ENCODE assay signal across 1 cellular context in the genomic region with DNA sequence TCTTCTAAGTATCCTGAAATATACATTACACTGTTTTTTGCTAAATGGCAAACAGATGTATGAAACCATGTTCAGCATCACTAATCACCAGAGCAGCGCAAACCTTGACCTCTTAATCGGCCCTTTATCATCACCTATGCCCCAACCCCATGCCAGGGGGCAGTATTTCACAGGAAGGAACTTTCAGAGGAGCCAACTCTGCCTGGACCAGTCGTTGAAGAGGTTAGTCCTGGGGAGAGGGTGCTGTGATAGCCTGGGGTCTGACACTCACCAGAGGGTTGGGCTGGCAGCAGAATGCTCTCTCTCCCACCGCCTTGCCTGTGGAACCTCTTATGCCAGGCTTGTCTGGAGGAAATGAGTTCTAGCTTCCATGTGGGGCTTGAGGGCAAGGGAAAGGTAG.
TF ChIP-seq lines count a peak whose summit lies in the region.

No MANE protein-coding gene starts in this region.

TF ChIP-seq in SK-N-SH, 30 proteins besides CTCF, POLR2A, EP300 and RAD21 (continued from another document):
- TF ChIP-seq, protein P1, sequence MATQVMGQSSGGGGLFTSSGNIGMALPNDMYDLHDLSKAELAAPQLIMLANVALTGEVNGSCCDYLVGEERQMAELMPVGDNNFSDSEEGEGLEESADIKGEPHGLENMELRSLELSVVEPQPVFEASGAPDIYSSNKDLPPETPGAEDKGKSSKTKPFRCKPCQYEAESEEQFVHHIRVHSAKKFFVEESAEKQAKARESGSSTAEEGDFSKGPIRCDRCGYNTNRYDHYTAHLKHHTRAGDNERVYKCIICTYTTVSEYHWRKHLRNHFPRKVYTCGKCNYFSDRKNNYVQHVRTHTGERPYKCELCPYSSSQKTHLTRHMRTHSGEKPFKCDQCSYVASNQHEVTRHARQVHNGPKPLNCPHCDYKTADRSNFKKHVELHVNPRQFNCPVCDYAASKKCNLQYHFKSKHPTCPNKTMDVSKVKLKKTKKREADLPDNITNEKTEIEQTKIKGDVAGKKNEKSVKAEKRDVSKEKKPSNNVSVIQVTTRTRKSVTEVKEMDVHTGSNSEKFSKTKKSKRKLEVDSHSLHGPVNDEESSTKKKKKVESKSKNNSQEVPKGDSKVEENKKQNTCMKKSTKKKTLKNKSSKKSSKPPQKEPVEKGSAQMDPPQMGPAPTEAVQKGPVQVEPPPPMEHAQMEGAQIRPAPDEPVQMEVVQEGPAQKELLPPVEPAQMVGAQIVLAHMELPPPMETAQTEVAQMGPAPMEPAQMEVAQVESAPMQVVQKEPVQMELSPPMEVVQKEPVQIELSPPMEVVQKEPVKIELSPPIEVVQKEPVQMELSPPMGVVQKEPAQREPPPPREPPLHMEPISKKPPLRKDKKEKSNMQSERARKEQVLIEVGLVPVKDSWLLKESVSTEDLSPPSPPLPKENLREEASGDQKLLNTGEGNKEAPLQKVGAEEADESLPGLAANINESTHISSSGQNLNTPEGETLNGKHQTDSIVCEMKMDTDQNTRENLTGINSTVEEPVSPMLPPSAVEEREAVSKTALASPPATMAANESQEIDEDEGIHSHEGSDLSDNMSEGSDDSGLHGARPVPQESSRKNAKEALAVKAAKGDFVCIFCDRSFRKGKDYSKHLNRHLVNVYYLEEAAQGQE (IDR thresholded peaks at IDR 0.05; ENCODE audit: low read depth, low read length): no peak
- TF ChIP-seq MEF2A (IDR thresholded peaks at IDR 0.05; ENCODE audit: borderline replicate concordance, low read depth) (no peak), EZH2phosphoT487 (IDR thresholded peaks at IDR 0.05; ENCODE audit: borderline replicate concordance, low read depth) (no peak), TAF1 (IDR thresholded peaks at IDR 0.05; ENCODE audit: borderline replicate concordance, low read depth, low read length) (no peak), NRF1 (IDR thresholded peaks at IDR 0.05; ENCODE audit: low read depth, low read length) (no peak), FOXJ3 (CRISPR knock-in tag; IDR thresholded peaks at IDR 0.05) (no peak), ELF1 (IDR thresholded peaks at IDR 0.05) (no peak), TCF12 (IDR thresholded peaks at IDR 0.05) (no peak), TEAD4 (IDR thresholded peaks at IDR 0.05; ENCODE audit: borderline replicate concordance, insufficient read depth) (no peak)
- TF ChIP-seq, protein P2, sequence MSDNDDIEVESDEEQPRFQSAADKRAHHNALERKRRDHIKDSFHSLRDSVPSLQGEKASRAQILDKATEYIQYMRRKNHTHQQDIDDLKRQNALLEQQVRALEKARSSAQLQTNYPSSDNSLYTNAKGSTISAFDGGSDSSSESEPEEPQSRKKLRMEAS (IDR thresholded peaks at IDR 0.05; ENCODE audit: low read depth): no peak
- TF ChIP-seq, protein P3, sequence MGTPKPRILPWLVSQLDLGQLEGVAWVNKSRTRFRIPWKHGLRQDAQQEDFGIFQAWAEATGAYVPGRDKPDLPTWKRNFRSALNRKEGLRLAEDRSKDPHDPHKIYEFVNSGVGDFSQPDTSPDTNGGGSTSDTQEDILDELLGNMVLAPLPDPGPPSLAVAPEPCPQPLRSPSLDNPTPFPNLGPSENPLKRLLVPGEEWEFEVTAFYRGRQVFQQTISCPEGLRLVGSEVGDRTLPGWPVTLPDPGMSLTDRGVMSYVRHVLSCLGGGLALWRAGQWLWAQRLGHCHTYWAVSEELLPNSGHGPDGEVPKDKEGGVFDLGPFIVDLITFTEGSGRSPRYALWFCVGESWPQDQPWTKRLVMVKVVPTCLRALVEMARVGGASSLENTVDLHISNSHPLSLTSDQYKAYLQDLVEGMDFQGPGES (IDR thresholded peaks at IDR 0.05; ENCODE audit: low read depth, low read length): no peak
- TF ChIP-seq, protein P4, sequence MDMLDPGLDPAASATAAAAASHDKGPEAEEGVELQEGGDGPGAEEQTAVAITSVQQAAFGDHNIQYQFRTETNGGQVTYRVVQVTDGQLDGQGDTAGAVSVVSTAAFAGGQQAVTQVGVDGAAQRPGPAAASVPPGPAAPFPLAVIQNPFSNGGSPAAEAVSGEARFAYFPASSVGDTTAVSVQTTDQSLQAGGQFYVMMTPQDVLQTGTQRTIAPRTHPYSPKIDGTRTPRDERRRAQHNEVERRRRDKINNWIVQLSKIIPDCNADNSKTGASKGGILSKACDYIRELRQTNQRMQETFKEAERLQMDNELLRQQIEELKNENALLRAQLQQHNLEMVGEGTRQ (IDR thresholded peaks at IDR 0.05; ENCODE audit: borderline replicate concordance, low read depth, low read length): no peak
